11 cellular contexts compared by ENCODE assay signal in the genomic region with DNA sequence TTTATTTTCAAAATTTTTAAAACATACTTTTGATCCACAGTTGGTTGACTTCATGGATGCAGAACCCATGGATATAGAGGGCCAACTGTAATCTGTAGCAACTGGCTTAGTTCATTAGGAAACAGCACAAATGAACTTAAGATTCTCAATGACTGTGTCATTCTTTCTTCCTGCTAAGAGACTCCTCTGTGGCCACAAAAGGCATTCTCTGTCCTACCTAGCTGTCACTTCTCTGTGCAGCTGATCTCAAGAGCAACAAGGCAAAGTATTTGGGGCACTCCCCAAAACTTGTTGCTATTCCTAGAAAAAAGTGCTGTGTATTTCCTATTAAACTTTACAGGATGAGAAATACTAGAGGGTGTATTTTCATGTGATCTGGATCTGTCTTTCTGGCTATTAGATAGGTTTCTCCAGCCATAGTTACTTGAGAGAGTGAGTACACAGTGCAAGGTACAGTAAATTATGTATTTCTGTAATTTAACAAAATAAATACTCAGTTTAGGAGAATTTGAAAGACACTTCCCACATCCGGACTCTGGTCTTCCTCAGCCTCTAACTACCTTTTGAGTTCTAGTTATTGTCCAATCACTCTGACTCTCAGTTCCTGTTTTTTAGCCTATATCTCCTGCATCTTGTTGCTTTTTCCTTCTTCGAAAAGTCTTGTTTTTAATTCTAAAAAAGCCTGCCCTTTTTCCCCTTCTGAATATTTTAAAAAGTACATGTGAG. TPM values are rescaled to one million over a fixed set of nuclear protein-coding genes. Genes with fewer than 3 reads are reported as not detected.
DNase-seq lines count a peak whose midpoint lies in the region; ATAC-seq and TF ChIP-seq lines count a peak whose summit lies in the region.
"Had no signal": no experiment of that assay in that cellular context is flagged by ENCODE, and none has a peak within 500 bp of the region (broad histone marks: within the 10 kb centered on the region; RNA-seq: fewer than 3 reads in every experiment).

No MANE protein-coding gene starts in this region.

- H3K4me3 Mint-ChIP-seq in CD14-positive monocyte: peak overlapping the region in 1 of 2 donors; percentile 39

- H3K36me3 Mint-ChIP-seq in CD14-positive monocyte: peaks cover 57 to 82% of the 10 kb centered on the region in 2 donors

- TF ChIP-seq CTCF in CD14-positive monocyte (IDR thresholded peaks at IDR 0.05): no peak

- H2BK12ac ChIP-seq in trophoblast cell (ENCODE audit: low read length): no peak overlapping the region

- no peak overlapping the region for H3K4me2 ChIP-seq in trophoblast cell (ENCODE audit: low read length)

- H3K18ac ChIP-seq in trophoblast cell (ENCODE audit: low read length): no peak overlapping the region

- no peaks in the 10 kb centered on the region for H3K27me3 Mint-ChIP-seq in CD14-positive monocyte (ENCODE audit: low read depth in 3 of 3)

- WGBS in trophoblast cell (ENCODE audit: extremely low coverage, insufficient coverage, insufficient read length): no CpG with 5 or more reads among the region's 2 CpGs

- H3K27ac Mint-ChIP-seq in CD14-positive monocyte: peak overlapping the region; percentile 30 to 89 (median 81)

- no peak overlapping the region for H2AK5ac ChIP-seq in trophoblast cell (ENCODE audit: low read length)

- H2BK120ac ChIP-seq in trophoblast cell (ENCODE audit: insufficient read depth, low read length, poor library complexity): no peak overlapping the region

- peaks cover 57% of the 10 kb centered on the region for H3K4me1 Mint-ChIP-seq in CD14-positive monocyte

- H3K4me3 ChIP-seq in trophoblast cell (ENCODE audit: low read depth, low read length): no peak overlapping the region
- H3K4me3 ChIP-seq: upper lobe of left lung had no signal

- H3K79me2 ChIP-seq in trophoblast cell (ENCODE audit: control insufficient read depth, insufficient read depth, low read length, poor library complexity): no peaks in the 10 kb centered on the region

- H3K27ac ChIP-seq in trophoblast cell (ENCODE audit: low read depth, low read length): no peak overlapping the region
- H3K27ac ChIP-seq: upper lobe of left lung had no signal

- H4K12ac ChIP-seq in trophoblast cell (ENCODE audit: low read depth, low read length): no peak overlapping the region

- no peak overlapping the region for H2BK5ac ChIP-seq in trophoblast cell (ENCODE audit: low read depth, low read length, poor library complexity)

- no peak overlapping the region for H3K9ac ChIP-seq in trophoblast cell (ENCODE audit: low read length)

- no peak for DNase-seq in CD14-positive monocyte (ENCODE audit: low spot score)
- peak; percentile 80 for DNase-seq in NOMO-1 treated with dmso at 0.1 percent for 144 hours (lab: John Stamatoyannopoulos, UW; ENCODE audit: unreplicated experiment)
- DNase-seq in COLO829 (ENCODE audit: low spot score): no peak
- DNase-seq in inferior parietal cortex (ENCODE audit: extremely low spot score): no peak
- no peak for DNase-seq in trophoblast cell
- DNase-seq: glutamatergic neuron, upper lobe of left lung had no signal

- H3K14ac ChIP-seq in trophoblast cell (ENCODE audit: low read length): no peak overlapping the region

- no peak overlapping the region for H3K23ac ChIP-seq in trophoblast cell (ENCODE audit: low read length)

- no peak overlapping the region for H4K8ac ChIP-seq in trophoblast cell (ENCODE audit: low read depth, low read length)

- no peaks in the 10 kb centered on the region for H3K36me3 ChIP-seq in trophoblast cell (ENCODE audit: control insufficient read depth in 1 of 2, insufficient read depth in 2 of 2, low read length in 2 of 2)

- no peaks in the 10 kb centered on the region for H3K9me3 ChIP-seq in trophoblast cell (ENCODE audit: insufficient read depth, low read depth, low read length)
- H3K9me3 ChIP-seq: upper lobe of left lung had no signal

- intact Hi-C loops in CD14-positive monocyte (cut with micrococcal nuclease): no loop called here

- no peaks in the 10 kb centered on the region for H3K79me1 ChIP-seq in trophoblast cell (ENCODE audit: low read length)

- no peak overlapping the region for H2AFZ ChIP-seq in trophoblast cell (ENCODE audit: insufficient read depth, low read length, poor library complexity)

- H3K9me3 Mint-ChIP-seq in CD14-positive monocyte: no peaks in the 10 kb centered on the region

- ATAC-seq in GM19328 (IDR thresholded peaks at IDR 0.05; ENCODE audit: unreplicated experiment): peak; percentile 46
- peak; percentile 62 for ATAC-seq in HG03039 (IDR thresholded peaks at IDR 0.05; ENCODE audit: unreplicated experiment)
- ATAC-seq in esophagus mucosa: no peak

- no peaks in the 10 kb centered on the region for H3K4me1 ChIP-seq in trophoblast cell (ENCODE audit: control insufficient read depth in 1 of 2, insufficient read depth in 2 of 2, low read length in 2 of 2)

- no peak overlapping the region for H3K4ac ChIP-seq in trophoblast cell (ENCODE audit: low read depth, low read length)

- H3K27me3 ChIP-seq in trophoblast cell (ENCODE audit: insufficient read depth, low read length): no peaks in the 10 kb centered on the region
- H3K27me3 ChIP-seq: upper lobe of left lung had no signal

- H4K91ac ChIP-seq in trophoblast cell (ENCODE audit: low read depth, low read length): no peak overlapping the region

RNA-seq across cellular contexts. Expression of a gene that starts 21.8 kb away (rescaled TPM):
- 100 to 1,000 TPM; 133 to 162 TPM for polyA plus RNA-seq in CD14-positive monocyte
- 7.0 TPM for total RNA-seq in esophagus mucosa
- polyA plus RNA-seq in trophoblast cell (2013): 0.04 and 0.06 TPM in 2 replicates

RNA-seq across cellular contexts. Expression of a gene that starts 53.9 kb away (rescaled TPM):
- under 1 TPM; 0.36 to 0.91 TPM for polyA plus RNA-seq in CD14-positive monocyte
- not detected for total RNA-seq in esophagus mucosa
- 0.03 TPM in 1 of 2 replicates, not detected in the other for polyA plus RNA-seq in trophoblast cell (2013)
- total RNA-seq: LHCN-M2, upper lobe of left lung had no signal
